1 cellular context compared by ENCODE assay signal in the genomic region with DNA sequence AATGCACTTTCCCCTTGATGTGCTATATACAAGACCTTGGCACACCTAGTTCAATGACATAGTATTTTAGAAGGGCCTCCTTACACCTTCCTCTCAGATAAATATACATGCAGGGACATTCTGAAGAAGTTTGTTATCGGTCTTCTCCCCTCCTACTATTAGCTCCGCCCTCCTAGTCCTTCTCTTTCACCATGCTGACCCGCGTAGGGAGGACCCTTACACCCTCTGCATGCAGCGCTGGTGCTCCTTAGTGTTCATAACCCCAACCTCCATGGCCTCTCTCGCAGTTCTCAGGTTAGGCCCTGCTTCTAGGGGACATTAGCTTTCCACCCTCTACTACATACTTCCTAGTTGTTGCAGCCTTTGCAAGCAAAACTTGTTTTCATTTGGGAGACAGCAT.
TF ChIP-seq lines count a peak whose summit lies in the region.

No MANE protein-coding gene starts in this region.

TF ChIP-seq in GM23338, 12 proteins besides CTCF, POLR2A, EP300 and RAD21 (continued from another document):
- TF ChIP-seq, protein P1, sequence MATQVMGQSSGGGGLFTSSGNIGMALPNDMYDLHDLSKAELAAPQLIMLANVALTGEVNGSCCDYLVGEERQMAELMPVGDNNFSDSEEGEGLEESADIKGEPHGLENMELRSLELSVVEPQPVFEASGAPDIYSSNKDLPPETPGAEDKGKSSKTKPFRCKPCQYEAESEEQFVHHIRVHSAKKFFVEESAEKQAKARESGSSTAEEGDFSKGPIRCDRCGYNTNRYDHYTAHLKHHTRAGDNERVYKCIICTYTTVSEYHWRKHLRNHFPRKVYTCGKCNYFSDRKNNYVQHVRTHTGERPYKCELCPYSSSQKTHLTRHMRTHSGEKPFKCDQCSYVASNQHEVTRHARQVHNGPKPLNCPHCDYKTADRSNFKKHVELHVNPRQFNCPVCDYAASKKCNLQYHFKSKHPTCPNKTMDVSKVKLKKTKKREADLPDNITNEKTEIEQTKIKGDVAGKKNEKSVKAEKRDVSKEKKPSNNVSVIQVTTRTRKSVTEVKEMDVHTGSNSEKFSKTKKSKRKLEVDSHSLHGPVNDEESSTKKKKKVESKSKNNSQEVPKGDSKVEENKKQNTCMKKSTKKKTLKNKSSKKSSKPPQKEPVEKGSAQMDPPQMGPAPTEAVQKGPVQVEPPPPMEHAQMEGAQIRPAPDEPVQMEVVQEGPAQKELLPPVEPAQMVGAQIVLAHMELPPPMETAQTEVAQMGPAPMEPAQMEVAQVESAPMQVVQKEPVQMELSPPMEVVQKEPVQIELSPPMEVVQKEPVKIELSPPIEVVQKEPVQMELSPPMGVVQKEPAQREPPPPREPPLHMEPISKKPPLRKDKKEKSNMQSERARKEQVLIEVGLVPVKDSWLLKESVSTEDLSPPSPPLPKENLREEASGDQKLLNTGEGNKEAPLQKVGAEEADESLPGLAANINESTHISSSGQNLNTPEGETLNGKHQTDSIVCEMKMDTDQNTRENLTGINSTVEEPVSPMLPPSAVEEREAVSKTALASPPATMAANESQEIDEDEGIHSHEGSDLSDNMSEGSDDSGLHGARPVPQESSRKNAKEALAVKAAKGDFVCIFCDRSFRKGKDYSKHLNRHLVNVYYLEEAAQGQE (IDR thresholded peaks at IDR 0.05; ENCODE audit: unreplicated experiment) = no peak
- TF ChIP-seq, protein P2, sequence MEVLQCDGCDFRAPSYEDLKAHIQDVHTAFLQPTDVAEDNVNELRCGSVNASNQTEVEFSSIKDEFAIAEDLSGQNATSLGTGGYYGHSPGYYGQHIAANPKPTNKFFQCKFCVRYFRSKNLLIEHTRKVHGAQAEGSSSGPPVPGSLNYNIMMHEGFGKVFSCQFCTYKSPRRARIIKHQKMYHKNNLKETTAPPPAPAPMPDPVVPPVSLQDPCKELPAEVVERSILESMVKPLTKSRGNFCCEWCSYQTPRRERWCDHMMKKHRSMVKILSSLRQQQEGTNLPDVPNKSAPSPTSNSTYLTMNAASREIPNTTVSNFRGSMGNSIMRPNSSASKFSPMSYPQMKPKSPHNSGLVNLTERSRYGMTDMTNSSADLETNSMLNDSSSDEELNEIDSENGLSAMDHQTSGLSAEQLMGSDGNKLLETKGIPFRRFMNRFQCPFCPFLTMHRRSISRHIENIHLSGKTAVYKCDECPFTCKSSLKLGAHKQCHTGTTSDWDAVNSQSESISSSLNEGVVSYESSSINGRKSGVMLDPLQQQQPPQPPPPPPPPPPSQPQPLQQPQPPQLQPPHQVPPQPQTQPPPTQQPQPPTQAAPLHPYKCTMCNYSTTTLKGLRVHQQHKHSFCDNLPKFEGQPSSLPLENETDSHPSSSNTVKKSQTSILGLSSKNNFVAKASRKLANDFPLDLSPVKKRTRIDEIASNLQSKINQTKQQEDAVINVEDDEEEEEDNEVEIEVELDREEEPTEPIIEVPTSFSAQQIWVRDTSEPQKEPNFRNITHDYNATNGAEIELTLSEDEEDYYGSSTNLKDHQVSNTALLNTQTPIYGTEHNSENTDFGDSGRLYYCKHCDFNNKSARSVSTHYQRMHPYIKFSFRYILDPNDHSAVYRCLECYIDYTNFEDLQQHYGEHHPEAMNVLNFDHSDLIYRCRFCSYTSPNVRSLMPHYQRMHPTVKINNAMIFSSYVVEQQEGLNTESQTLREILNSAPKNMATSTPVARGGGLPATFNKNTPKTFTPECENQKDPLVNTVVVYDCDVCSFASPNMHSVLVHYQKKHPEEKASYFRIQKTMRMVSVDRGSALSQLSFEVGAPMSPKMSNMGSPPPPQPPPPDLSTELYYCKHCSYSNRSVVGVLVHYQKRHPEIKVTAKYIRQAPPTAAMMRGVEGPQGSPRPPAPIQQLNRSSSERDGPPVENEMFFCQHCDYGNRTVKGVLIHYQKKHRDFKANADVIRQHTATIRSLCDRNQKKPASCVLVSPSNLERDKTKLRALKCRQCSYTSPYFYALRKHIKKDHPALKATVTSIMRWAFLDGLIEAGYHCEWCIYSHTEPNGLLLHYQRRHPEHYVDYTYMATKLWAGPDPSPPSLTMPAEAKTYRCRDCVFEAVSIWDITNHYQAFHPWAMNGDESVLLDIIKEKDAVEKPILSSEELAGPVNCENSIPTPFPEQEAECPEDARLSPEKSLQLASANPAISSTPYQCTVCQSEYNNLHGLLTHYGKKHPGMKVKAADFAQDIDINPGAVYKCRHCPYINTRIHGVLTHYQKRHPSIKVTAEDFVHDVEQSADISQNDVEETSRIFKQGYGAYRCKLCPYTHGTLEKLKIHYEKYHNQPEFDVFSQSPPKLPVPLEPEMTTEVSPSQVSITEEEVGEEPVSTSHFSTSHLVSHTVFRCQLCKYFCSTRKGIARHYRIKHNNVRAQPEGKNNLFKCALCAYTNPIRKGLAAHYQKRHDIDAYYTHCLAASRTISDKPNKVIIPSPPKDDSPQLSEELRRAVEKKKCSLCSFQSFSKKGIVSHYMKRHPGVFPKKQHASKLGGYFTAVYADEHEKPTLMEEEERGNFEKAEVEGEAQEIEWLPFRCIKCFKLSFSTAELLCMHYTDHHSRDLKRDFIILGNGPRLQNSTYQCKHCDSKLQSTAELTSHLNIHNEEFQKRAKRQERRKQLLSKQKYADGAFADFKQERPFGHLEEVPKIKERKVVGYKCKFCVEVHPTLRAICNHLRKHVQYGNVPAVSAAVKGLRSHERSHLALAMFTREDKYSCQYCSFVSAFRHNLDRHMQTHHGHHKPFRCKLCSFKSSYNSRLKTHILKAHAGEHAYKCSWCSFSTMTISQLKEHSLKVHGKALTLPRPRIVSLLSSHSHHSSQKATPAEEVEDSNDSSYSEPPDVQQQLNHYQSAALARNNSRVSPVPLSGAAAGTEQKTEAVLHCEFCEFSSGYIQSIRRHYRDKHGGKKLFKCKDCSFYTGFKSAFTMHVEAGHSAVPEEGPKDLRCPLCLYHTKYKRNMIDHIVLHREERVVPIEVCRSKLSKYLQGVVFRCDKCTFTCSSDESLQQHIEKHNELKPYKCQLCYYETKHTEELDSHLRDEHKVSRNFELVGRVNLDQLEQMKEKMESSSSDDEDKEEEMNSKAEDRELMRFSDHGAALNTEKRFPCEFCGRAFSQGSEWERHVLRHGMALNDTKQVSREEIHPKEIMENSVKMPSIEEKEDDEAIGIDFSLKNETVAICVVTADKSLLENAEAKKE (CRISPR knock-in tag; IDR thresholded peaks at IDR 0.05) = no peak
- TF ChIP-seq NANOG (IDR thresholded peaks at IDR 0.05; ENCODE audit: borderline replicate concordance) = no peak
- no peak for TF ChIP-seq CREB1 (CRISPR knock-in tag; IDR thresholded peaks at IDR 0.05; ENCODE audit: low read depth)
- no peak for TF ChIP-seq STAT1 (IDR thresholded peaks at IDR 0.05; ENCODE audit: unreplicated experiment)
- no peak for TF ChIP-seq EZH2phosphoT487 (IDR thresholded peaks at IDR 0.05; ENCODE audit: unreplicated experiment)
- TF ChIP-seq POLR2AphosphoS5 (IDR thresholded peaks at IDR 0.05; ENCODE audit: low read depth) = no peak
- TF ChIP-seq EZH2 (IDR thresholded peaks at IDR 0.05; ENCODE audit: low read depth, unreplicated experiment) = no peak
TF ChIP-seq in GM23338: peak in this region for 0.
